32 cellular contexts compared by ENCODE assay signal in the genomic region with DNA sequence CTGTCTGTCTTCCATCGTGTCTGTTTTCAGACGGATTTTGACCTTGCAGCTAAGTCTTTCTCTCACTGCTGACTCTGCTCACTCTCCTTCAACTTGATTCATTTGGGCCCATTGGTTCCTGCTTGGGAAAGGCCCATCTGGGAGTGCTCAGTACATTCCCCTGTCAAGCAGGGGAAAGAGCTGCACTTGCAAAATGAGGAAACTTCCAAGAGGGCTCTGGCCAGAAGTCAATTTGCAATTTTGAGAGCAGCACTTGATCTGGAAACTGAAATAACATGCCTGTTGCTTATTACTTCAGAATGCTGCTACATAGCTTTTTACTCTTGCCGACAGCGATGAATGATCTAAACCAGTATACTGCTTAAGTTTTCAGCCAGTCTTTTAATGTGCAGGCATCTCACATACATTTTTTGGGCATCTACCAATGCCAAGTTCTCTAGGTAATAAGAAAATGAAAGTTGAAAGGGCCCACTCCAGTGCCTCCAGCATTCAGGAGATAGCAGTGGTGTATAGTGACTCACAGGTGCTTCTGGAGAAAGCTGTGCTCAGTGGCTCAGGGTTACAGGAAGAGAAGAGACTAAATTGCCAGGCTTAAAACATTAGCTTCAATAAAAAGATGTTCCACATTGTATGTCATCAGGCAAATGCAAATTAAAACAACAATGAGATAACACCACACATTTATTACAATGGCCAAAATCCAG.
"Had no signal": no experiment of that assay in that cellular context is flagged by ENCODE, and none has a peak within 500 bp of the region (broad histone marks: within the 10 kb centered on the region; RNA-seq: fewer than 3 reads in every experiment).

No MANE protein-coding gene starts in this region.

- DNase-seq: activated CD4-positive, alpha-beta memory T cell treated with anti-CD3 and anti-CD28 coated beads for 36 hours; activated CD4-positive, alpha-beta T cell treated with anti-CD3 and anti-CD28 coated beads, Interleukin-2, amount 10 ng/mL, durations not matched to agents 24 days and 14 days; activated CD8-positive, alpha-beta memory T cell treated with anti-CD3 and anti-CD28 coated beads, Interleukin-2, amount 50 U/mL, for 4 hours; activated effector memory CD4-positive, alpha-beta T cell treated with anti-CD3 and anti-CD28 coated beads, Interleukin-2, amount 50 U/mL, for 16 hours; activated naive CD4-positive, alpha-beta T cell treated with anti-CD3 and anti-CD28 coated beads, Interleukin-2, amount 50 U/mL, for 16 hours; activated T-cell treated with anti-CD3 and anti-CD28 coated beads, Interleukin-2, amount 50 U/mL, for 1 hour; amniotic stem cell; brain microvascular endothelial cell; caudate nucleus; endodermal cell; foreskin melanocyte; glutamatergic neuron; midbrain; naive thymus-derived CD8-positive, alpha-beta T cell; occipital lobe; right cardiac atrium; spleen; stimulated activated naive CD4-positive, alpha-beta T cell treated with Interleukin-2 at 50 U/mL for 16 hours; SW 1271; T1000; WERI-Rb-1 had no signal

- H3K27me3 Mint-ChIP-seq: dendritic cell treated with granulocyte-macrophage colony-stimulating factor and Interleukin-4, amounts not matched to agents 40 ng/mL and 50 ng/mL, for 4 days had no signal

- H3K4me3 ChIP-seq: hepatocyte, neural progenitor cell, SK-N-MC, spleen had no signal

- ATAC-seq: activated CD4-positive, CD25-positive, alpha-beta regulatory T cell treated with anti-CD3 and anti-CD28 coated beads, Interleukin-2, amount 50 U/mL, for 24 hours; esophagus mucosa; left lobe of liver; naive thymus-derived CD8-positive, alpha-beta T cell had no signal

- H3K9me3 Mint-ChIP-seq: activated CD4-positive, alpha-beta memory T cell treated with anti-CD3 and anti-CD28 coated beads for 36 hours; activated CD4-positive, alpha-beta T cell treated with anti-CD3 and anti-CD28 coated beads, Interleukin-2, amount 10 ng/mL, durations not matched to agents 24 days and 14 days; activated T-helper 1 cell treated with anti-CD3 and anti-CD28 coated beads, Interleukin-12 subunit alpha, Interleukin-12 subunit beta, Interleukin-2, Interleukin-4 antibody, amounts not matched to agents 30 ng/mL and 10 ng/mL and 1 ng/mL, durations not matched to agents 14 hours and 24 hours and 36 hours; dendritic cell treated with granulocyte-macrophage colony-stimulating factor and Interleukin-4, amounts not matched to agents 40 ng/mL and 50 ng/mL, for 4 days; endodermal cell; memory B cell; neural progenitor cell; T-helper 1 cell treated with Interleukin-12 subunit alpha and Interleukin-12 subunit beta and Interleukin-4 antibody, amounts not matched to agents 30 μg/mL and 1 μg/mL, for 36 hours; type B pancreatic cell had no signal

- H3K79me2 ChIP-seq: hepatocyte had no signal

- H3K9me3 ChIP-seq: spleen had no signal

- H3K9ac ChIP-seq: neural progenitor cell had no signal

- H3K36me3 Mint-ChIP-seq: activated CD4-positive, alpha-beta memory T cell treated with anti-CD3 and anti-CD28 coated beads for 36 hours; memory B cell; naive thymus-derived CD8-positive, alpha-beta T cell; neural progenitor cell; type B pancreatic cell had no signal

- H3K27ac ChIP-seq: brain microvascular endothelial cell, hepatocyte, neural progenitor cell, SK-N-MC, spleen, WERI-Rb-1 had no signal

- H3K4me2 ChIP-seq: hepatocyte, neural progenitor cell had no signal

- H3K27ac Mint-ChIP-seq: activated CD4-positive, alpha-beta memory T cell treated with anti-CD3 and anti-CD28 coated beads for 36 hours; activated CD4-positive, alpha-beta T cell treated with anti-CD3 and anti-CD28 coated beads, Interleukin-2, amount 10 ng/mL, durations not matched to agents 24 days and 14 days; activated T-helper 1 cell treated with anti-CD3 and anti-CD28 coated beads, Interleukin-12 subunit alpha, Interleukin-12 subunit beta, Interleukin-2, Interleukin-4 antibody, amounts not matched to agents 30 ng/mL and 10 ng/mL and 1 ng/mL, durations not matched to agents 14 hours and 24 hours and 36 hours; dendritic cell treated with granulocyte-macrophage colony-stimulating factor and Interleukin-4, amounts not matched to agents 40 ng/mL and 50 ng/mL, for 4 days; endodermal cell; memory B cell; naive thymus-derived CD8-positive, alpha-beta T cell; neural progenitor cell; T-helper 1 cell treated with Interleukin-12 subunit alpha and Interleukin-12 subunit beta and Interleukin-4 antibody, amounts not matched to agents 30 μg/mL and 1 μg/mL, for 36 hours; type B pancreatic cell had no signal

- H3K36me3 ChIP-seq: brain microvascular endothelial cell, neural progenitor cell, spleen, WERI-Rb-1 had no signal

- H2AFZ ChIP-seq: hepatocyte, neural progenitor cell had no signal

- H3K4me3 Mint-ChIP-seq: activated CD4-positive, alpha-beta memory T cell treated with anti-CD3 and anti-CD28 coated beads for 36 hours; activated CD4-positive, alpha-beta T cell treated with anti-CD3 and anti-CD28 coated beads, Interleukin-2, amount 10 ng/mL, durations not matched to agents 24 days and 14 days; activated T-helper 1 cell treated with anti-CD3 and anti-CD28 coated beads, Interleukin-12 subunit alpha, Interleukin-12 subunit beta, Interleukin-2, Interleukin-4 antibody, amounts not matched to agents 30 ng/mL and 10 ng/mL and 1 ng/mL, durations not matched to agents 14 hours and 24 hours and 36 hours; dendritic cell treated with granulocyte-macrophage colony-stimulating factor and Interleukin-4, amounts not matched to agents 40 ng/mL and 50 ng/mL, for 4 days; endodermal cell; memory B cell; naive thymus-derived CD8-positive, alpha-beta T cell; neural progenitor cell; T-helper 1 cell treated with Interleukin-12 subunit alpha and Interleukin-12 subunit beta and Interleukin-4 antibody, amounts not matched to agents 30 μg/mL and 1 μg/mL, for 36 hours; type B pancreatic cell had no signal

- H3K4me1 ChIP-seq: neural progenitor cell, spleen had no signal

- H3K27me3 ChIP-seq: brain microvascular endothelial cell, hepatocyte, neural progenitor cell had no signal

- H3K4me1 Mint-ChIP-seq: activated CD4-positive, alpha-beta T cell treated with anti-CD3 and anti-CD28 coated beads, Interleukin-2, amount 10 ng/mL, durations not matched to agents 24 days and 14 days; endodermal cell; memory B cell; naive thymus-derived CD8-positive, alpha-beta T cell; neural progenitor cell had no signal
